In genomic region chr3:113212155-113212844, GRCh38 we compare ENCODE assay signal across 1 cellular context.
TF ChIP-seq lines count a peak whose summit lies in the region.

No MANE protein-coding gene starts in this region.

TF ChIP-seq in H1, 55 proteins besides CTCF, POLR2A, EP300 and RAD21:
- peak; percentile 38 for TF ChIP-seq KDM4A (IDR thresholded peaks at IDR 0.05; ENCODE audit: low read depth, low read length, severe bottlenecking)
- peak; percentile 31 for TF ChIP-seq ASH2L (IDR thresholded peaks at IDR 0.05; ENCODE audit: low read length)
- TF ChIP-seq CBX5 (IDR thresholded peaks at IDR 0.05; ENCODE audit: low read depth, low read length): no peak
- TF ChIP-seq RFX5 (IDR thresholded peaks at IDR 0.05; ENCODE audit: borderline replicate concordance, low read depth, low read length): no peak
- TF ChIP-seq KDM5A (IDR thresholded peaks at IDR 0.05; ENCODE audit: low read length): no peak
- no peak for TF ChIP-seq POU5F1 (IDR thresholded peaks at IDR 0.05; ENCODE audit: low read depth, low read length)
- TF ChIP-seq NANOG (IDR thresholded peaks at IDR 0.05; ENCODE audit: insufficient read depth, low read depth, low read length, poor library complexity, severe bottlenecking): no peak
- TF ChIP-seq MAX (IDR thresholded peaks at IDR 0.05): no peak
- TF ChIP-seq SIX5 (IDR thresholded peaks at IDR 0.05; ENCODE audit: low read depth, low read length): no peak
- TF ChIP-seq ATF3 (IDR thresholded peaks at IDR 0.05; ENCODE audit: insufficient read depth, low read depth, low read length): no peak
- TF ChIP-seq KDM1A (IDR thresholded peaks at IDR 0.05; ENCODE audit: borderline replicate concordance, low read length): no peak
- no peak for TF ChIP-seq PHF8 (conservative IDR thresholded peaks at IDR 0.05; ENCODE audit: low read depth, low read length)
- TF ChIP-seq TBP (IDR thresholded peaks at IDR 0.05; ENCODE audit: low read depth, low read length): no peak
- TF ChIP-seq CBX8 (IDR thresholded peaks at IDR 0.05; ENCODE audit: borderline replicate concordance, low read depth, low read length): no peak
- peak in 1 of 2 experiments; percentile 30; a peak in 1 of 4 replicates for TF ChIP-seq HDAC2 (IDR thresholded peaks at IDR 0.05; ENCODE audit: borderline replicate concordance in 1 of 2, low read depth in 2 of 2, low read length in 2 of 2)
- TF ChIP-seq EZH2 (IDR thresholded peaks at IDR 0.05; ENCODE audit: low read depth, low read length, severe bottlenecking): peak; percentile 32
- TF ChIP-seq SP4 (IDR thresholded peaks at IDR 0.05; ENCODE audit: low read length): no peak
- TF ChIP-seq CEBPB (IDR thresholded peaks at IDR 0.05; ENCODE audit: low read depth, low read length): no peak
- TF ChIP-seq HDAC6 (IDR thresholded peaks at IDR 0.05; ENCODE audit: low read depth, low read length): no peak
- TF ChIP-seq RXRA (IDR thresholded peaks at IDR 0.05; ENCODE audit: insufficient read depth, low read depth, low read length): no peak
- no peak for TF ChIP-seq JUND (IDR thresholded peaks at IDR 0.05; ENCODE audit: low read length)
- TF ChIP-seq TCF12 (IDR thresholded peaks at IDR 0.05; ENCODE audit: low read depth, low read length): no peak
